ENCODE assay signal across 26 cellular contexts in the genomic region with DNA sequence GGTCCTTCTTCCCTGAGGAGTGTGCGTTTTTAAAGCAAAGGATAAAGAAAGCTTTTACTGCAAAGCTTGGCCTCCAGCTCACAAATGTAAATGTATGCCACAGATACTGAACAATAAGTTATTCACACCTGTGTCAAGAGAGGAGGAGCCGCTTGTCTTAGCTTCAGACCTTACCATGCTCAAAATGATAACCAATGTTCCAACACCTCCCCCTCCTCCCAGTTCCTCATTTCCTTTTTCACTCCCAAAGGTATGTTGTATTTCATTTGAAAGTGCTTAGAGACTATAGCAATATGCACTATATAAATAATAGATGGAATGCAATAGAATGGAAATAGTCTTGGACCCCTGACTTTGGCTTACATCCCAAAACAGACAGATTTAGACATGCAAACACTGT. TPM values are rescaled to one million over a fixed set of nuclear protein-coding genes. Genes with fewer than 3 reads are reported as not detected.
DNase-seq lines count a peak whose midpoint lies in the region; ATAC-seq, FAIRE-seq and TF ChIP-seq lines count a peak whose summit lies in the region.
"Had no signal": no experiment of that assay in that cellular context is flagged by ENCODE, and none has a peak within 500 bp of the region (broad histone marks: within the 10 kb centered on the region; RNA-seq: fewer than 3 reads in every experiment).

No MANE protein-coding gene starts in this region.

- RAD21 ChIA-PET in GM12878 (lab: Charles Lee; ENCODE audit: unreplicated experiment): interaction anchor here (1.3 to 2.5 kb wide), 4 partner anchors 22 to 52 kb away, joined by 4 to 11 read pairs (median 6); no protein-coding TSS in a partner anchor

- TF ChIP-seq CTCF in GM12865 (IDR thresholded peaks at IDR 0.05; ENCODE audit: insufficient read depth, low read depth, low read length, missing control alignments): no peak
- no peak for TF ChIP-seq CTCF in GM12878 (IDR thresholded peaks at IDR 0.05 in 2 of 3, conservative IDR thresholded peaks at IDR 0.05 in 1 of 3; ENCODE audit: control insufficient read depth in 2 of 3, extremely low read depth in 1 of 3, insufficient read depth in 1 of 3, low read depth in 3 of 3, low read length in 3 of 3)

- SMC1A ChIA-PET in GM12878 (lab: Charles Lee; ENCODE audit: uncharacterized antibody, unreplicated experiment): interaction anchor here (0.6 to 2.8 kb wide), 13 partner anchors 17 to 204 kb away, joined by 3 to 17 read pairs (median 4); no protein-coding TSS in a partner anchor

- no peak; a peak in 1 of 4 replicates for TF ChIP-seq EP300 in GM12878 (IDR thresholded peaks at IDR 0.05; ENCODE audit: borderline replicate concordance in 1 of 2, control insufficient read depth in 1 of 2, low read depth in 2 of 2, low read length in 2 of 2)

- CTCF ChIA-PET in GM12878 (lab: Yijun Ruan, JAX): interaction anchor here (0.5 to 1.6 kb wide), 6 partner anchors 8 to 199 kb away, joined by 3 to 5 read pairs (median 3); no protein-coding TSS in a partner anchor

- POLR2A ChIA-PET in GM12878 (lab: Charles Lee): interaction anchor here (0.5 to 1.8 kb wide), 3 partner anchors 20 to 89 kb away, joined by 3 to 5 read pairs (median 3); no protein-coding TSS in a partner anchor

- DNase-seq in GM12865 (ENCODE audit: low read depth) (peak; percentile 32), GM19239 (ENCODE audit: insufficient read length, low spot score) (no peak), GM12878 (ENCODE audit: low read depth, low spot score) (no peak), NCI-H2081 (lab: John Stamatoyannopoulos, UW) (no peak)
- no peak for DNase-seq in stimulated activated CD4-positive, alpha-beta T cell treated with anti-CD3 and anti-CD28 coated beads, Interleukin-4, amount 100 ng/mL, for 24 hours
- no peak for DNase-seq in activated CD4-positive, alpha-beta T cell treated with anti-CD3 and anti-CD28 coated beads for 48 hours
- DNase-seq: C1 segment of cervical spinal cord; CD4-positive, alpha-beta memory T cell; COR-L47; DMS53; IMR-90; MM.1S; NCI-H2029; NCI-H2171; NCI-H226; NCI-H510A treated with DMSO at 0.1 percent for 48 hours; NCI-H82; Peyer's patch; SIG-M5 had no signal

- H2AFZ ChIP-seq in GM12878 (ENCODE audit: control insufficient read depth, low read depth, low read length): no peak overlapping the region

- TF ChIP-seq POLR2A in GM12878 (IDR thresholded peaks at IDR 0.05; ENCODE audit: low read depth, low read length): no peak

- FAIRE-seq in GM19239 (lab: Jason Lieb, UNC) (peak; percentile 87), GM12878 (lab: Jason Lieb, UNC) (no peak)
- FAIRE-seq: A204.1, G401.6, GM12892 had no signal

- H4K20me1 ChIP-seq in GM12878 (ENCODE audit: control insufficient read depth, insufficient read depth): no peaks in the 10 kb centered on the region

- no peaks in the 10 kb centered on the region for H3K36me3 ChIP-seq in GM12878 (ENCODE audit: control insufficient read depth in 2 of 2, insufficient read depth in 2 of 2, low read length in 1 of 2)
- H3K36me3 ChIP-seq: Peyer's patch had no signal

- in situ Hi-C loops in GM12878 (cut with MboI): no loop called here

- 66% methylated on average over 2 of the region's 2 CpGs for WGBS in GM12878 (ENCODE audit: insufficient coverage, insufficient replicate concordance, low lambda C conversion rate, missing lambda C conversion rate)

- H3K27ac ChIP-seq in GM12878 (ENCODE audit: control insufficient read depth, insufficient read depth): no peak overlapping the region
- H3K27ac ChIP-seq: KMS-11, Peyer's patch, SK-N-MC had no signal

- no peak for TF ChIP-seq RAD21 in GM12878 (IDR thresholded peaks at IDR 0.05; ENCODE audit: insufficient read depth, low read depth, low read length)

- 0 out of 2 replicates have a peak overlapping the region, but pooled peaks have one; percentile 39 for H3K4me2 ChIP-seq in GM12878 (ENCODE audit: control insufficient read depth, insufficient read depth)
- H3K4me2 ChIP-seq: KMS-11 had no signal

- no TSS peak for BruUV-seq in GM12878 (replicated peaks; lab: Mats Ljungman, UMichigan)

- no peaks in the 10 kb centered on the region for H3K27me3 ChIP-seq in GM12878 (replicated peaks in 1 of 2; ENCODE audit: control insufficient read depth in 2 of 2, insufficient read depth in 2 of 2, low read length in 1 of 2)
- H3K27me3 ChIP-seq: Peyer's patch had no signal

- H3K4me3 ChIP-seq in GM12865 (ENCODE audit: low read depth, low read length) (no peak overlapping the region), GM12878 (no peak overlapping the region)
- H3K4me3 ChIP-seq: Peyer's patch, SK-N-MC had no signal

- peaks cover 24% of the 10 kb centered on the region for H3K4me1 ChIP-seq in GM12878 (ENCODE audit: control insufficient read depth, insufficient read depth, low read length)
- H3K4me1 ChIP-seq: Peyer's patch had no signal

- no peaks in the 10 kb centered on the region for H3K9me3 ChIP-seq in GM12878 (replicated peaks; ENCODE audit: control insufficient read depth, insufficient read depth, low read length)
- H3K9me3 ChIP-seq: Peyer's patch had no signal

- H3K9ac ChIP-seq in GM12878 (ENCODE audit: control insufficient read depth, insufficient read depth, low read length): no peak overlapping the region
- H3K9ac ChIP-seq: KMS-11 had no signal

- no peaks in the 10 kb centered on the region for H3K79me2 ChIP-seq in GM12878 (ENCODE audit: control insufficient read depth, insufficient read depth, low read length)

- ATAC-seq in HG03095 (IDR thresholded peaks at IDR 0.05; ENCODE audit: unreplicated experiment): peak; percentile 26
- ATAC-seq in GM12878: no peak
- ATAC-seq in HG03108 (IDR thresholded peaks at IDR 0.05; ENCODE audit: unreplicated experiment): no peak

- intact Hi-C loops in GM12878 (cut with micrococcal nuclease; ENCODE audit: unreplicated experiment): no loop called here

TF ChIP-seq in GM12878, 131 proteins besides CTCF, POLR2A, EP300 and RAD21 (continues in another document):
- no peak for TF ChIP-seq TARDBP (IDR thresholded peaks at IDR 0.05; ENCODE audit: borderline replicate concordance)
- TF ChIP-seq NR2C2 (IDR thresholded peaks at IDR 0.05; ENCODE audit: borderline replicate concordance, control insufficient read depth, insufficient read length, low read depth): no peak
- TF ChIP-seq, protein P1, sequence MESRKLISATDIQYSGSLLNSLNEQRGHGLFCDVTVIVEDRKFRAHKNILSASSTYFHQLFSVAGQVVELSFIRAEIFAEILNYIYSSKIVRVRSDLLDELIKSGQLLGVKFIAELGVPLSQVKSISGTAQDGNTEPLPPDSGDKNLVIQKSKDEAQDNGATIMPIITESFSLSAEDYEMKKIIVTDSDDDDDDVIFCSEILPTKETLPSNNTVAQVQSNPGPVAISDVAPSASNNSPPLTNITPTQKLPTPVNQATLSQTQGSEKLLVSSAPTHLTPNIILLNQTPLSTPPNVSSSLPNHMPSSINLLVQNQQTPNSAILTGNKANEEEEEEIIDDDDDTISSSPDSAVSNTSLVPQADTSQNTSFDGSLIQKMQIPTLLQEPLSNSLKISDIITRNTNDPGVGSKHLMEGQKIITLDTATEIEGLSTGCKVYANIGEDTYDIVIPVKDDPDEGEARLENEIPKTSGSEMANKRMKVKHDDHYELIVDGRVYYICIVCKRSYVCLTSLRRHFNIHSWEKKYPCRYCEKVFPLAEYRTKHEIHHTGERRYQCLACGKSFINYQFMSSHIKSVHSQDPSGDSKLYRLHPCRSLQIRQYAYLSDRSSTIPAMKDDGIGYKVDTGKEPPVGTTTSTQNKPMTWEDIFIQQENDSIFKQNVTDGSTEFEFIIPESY (IDR thresholded peaks at IDR 0.05): no peak
- TF ChIP-seq IKZF2 (IDR thresholded peaks at IDR 0.05): peak; percentile 30 to 60; a peak in 2 of 4 replicates
- TF ChIP-seq, protein P2, sequence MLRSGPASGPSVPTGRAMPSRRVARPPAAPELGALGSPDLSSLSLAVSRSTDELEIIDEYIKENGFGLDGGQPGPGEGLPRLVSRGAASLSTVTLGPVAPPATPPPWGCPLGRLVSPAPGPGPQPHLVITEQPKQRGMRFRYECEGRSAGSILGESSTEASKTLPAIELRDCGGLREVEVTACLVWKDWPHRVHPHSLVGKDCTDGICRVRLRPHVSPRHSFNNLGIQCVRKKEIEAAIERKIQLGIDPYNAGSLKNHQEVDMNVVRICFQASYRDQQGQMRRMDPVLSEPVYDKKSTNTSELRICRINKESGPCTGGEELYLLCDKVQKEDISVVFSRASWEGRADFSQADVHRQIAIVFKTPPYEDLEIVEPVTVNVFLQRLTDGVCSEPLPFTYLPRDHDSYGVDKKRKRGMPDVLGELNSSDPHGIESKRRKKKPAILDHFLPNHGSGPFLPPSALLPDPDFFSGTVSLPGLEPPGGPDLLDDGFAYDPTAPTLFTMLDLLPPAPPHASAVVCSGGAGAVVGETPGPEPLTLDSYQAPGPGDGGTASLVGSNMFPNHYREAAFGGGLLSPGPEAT (IDR thresholded peaks at IDR 0.05; ENCODE audit: low read depth): no peak

RNA-seq across cellular contexts. Expression of a gene that starts 47.0 kb away (rescaled TPM):
- total RNA-seq in GM12878 (2013; cell fraction: nucleolus; rRNA removed): 63.3 and 67.6 TPM in 2 replicates
- total RNA-seq in GM12878 (2014; rRNA removed) (3.7 and 5.6 TPM in 2 replicates), GM12878 (2014; rRNA removed; fragmentation: Illumina TruSeq; extraction: Trizol) (3.9 and 4.3 TPM in 2 replicates), GM12878 (2021) (2.6 TPM in 2 replicates)
- polyA plus RNA-seq in GM12878 (2011; ENCODE audit: low read depth): 18.5 TPM
- polyA plus RNA-seq in GM12878 (2011; rRNA removed) (23.7 and 24.0 TPM in 2 replicates), GM12878 (2014; fragmentation: Illumina TruSeq; extraction: Trizol) (3.9 and 4.0 TPM in 2 replicates), GM12878 (2014; fragmentation: Nextera tagmentation; extraction: Ambion mirVana) (under 1 TPM; 0.31 to 0.44 TPM), GM12878 (2014; rRNA removed) (2.0 and 3.2 TPM in 2 replicates), GM12878 (2016; fragmentation: Nextera tagmentation; extraction: Ambion mirVana) (under 1 TPM; 0.54 to 0.67 TPM)
- 14.8 and 17.0 TPM in 2 replicates for polyA plus RNA-seq in GM12878 (2011; cell fraction: cytosol; rRNA removed)
- polyA plus RNA-seq in GM12878 (2011; cell fraction: nucleus; rRNA removed): 22.8 and 28.1 TPM in 2 replicates
- polyA plus RNA-seq in GM12878 (2012): 21.3 and 22.6 TPM in 2 replicates
- 51.5 and 62.2 TPM in 2 replicates for polyA minus RNA-seq in GM12878 (2011; rRNA and poly(A)+ RNA removed)
- polyA minus RNA-seq in GM12878 (2011; cell fraction: cytosol; rRNA and poly(A)+ RNA removed): 9.5 and 12.0 TPM in 2 replicates
- polyA minus RNA-seq in GM12878 (2011; cell fraction: nucleus; rRNA and poly(A)+ RNA removed): 30.8 and 41.6 TPM in 2 replicates
